ENCODE assay signal across 8 cellular contexts in genomic region chr10:6445671-6446278, GRCh38.
DNase-seq lines count a peak whose midpoint lies in the region; ATAC-seq and TF ChIP-seq lines count a peak whose summit lies in the region.

No MANE protein-coding gene starts in this region.

- TF ChIP-seq CTCF in LNCAP (IDR thresholded peaks at IDR 0.05) (peak; percentile 85), prostate gland (IDR thresholded peaks at IDR 0.05) (peak in 2 of 4 experiments; percentile 35 to 49)

- H3K9me3 ChIP-seq in prostate gland = no peaks in the 10 kb centered on the region

- H3K4ac ChIP-seq in mesendoderm (ENCODE audit: low read depth, low read length) = no peak overlapping the region

- no peak overlapping the region for H3K27ac ChIP-seq in mesendoderm (ENCODE audit: low read depth, low read length)
- no peak overlapping the region for H3K27ac ChIP-seq in prostate gland

- no peak overlapping the region for H4K5ac ChIP-seq in mesendoderm (ENCODE audit: low read length)

- WGBS in mesendoderm (ENCODE audit: extremely low coverage, insufficient coverage, low lambda C conversion rate) = no CpG with 5 or more reads among the region's 11 CpGs
- 23% methylated on average over 11 of the region's 11 CpGs for WGBS in prostate gland

- no peak overlapping the region for H4K8ac ChIP-seq in mesendoderm (ENCODE audit: low read depth, low read length)

- H2BK120ac ChIP-seq in mesendoderm (ENCODE audit: low read depth, low read length) = no peak overlapping the region

- no peak overlapping the region for H2BK5ac ChIP-seq in mesendoderm (ENCODE audit: low read length)

- no peak overlapping the region for H2AK5ac ChIP-seq in mesendoderm (ENCODE audit: low read length)

- H3K36me3 ChIP-seq in mesendoderm (ENCODE audit: control insufficient read depth, insufficient read depth, low read length) = no peaks in the 10 kb centered on the region
- no peaks in the 10 kb centered on the region for H3K36me3 ChIP-seq in prostate gland

- H3K23ac ChIP-seq in mesendoderm (ENCODE audit: low read length) = no peak overlapping the region

- no peak overlapping the region for H3K9ac ChIP-seq in mesendoderm (ENCODE audit: low read length)

- H3K27me3 ChIP-seq in mesendoderm (ENCODE audit: insufficient read depth, low read length, poor library complexity) = no peaks in the 10 kb centered on the region
- no peaks in the 10 kb centered on the region for H3K27me3 ChIP-seq in prostate gland (replicated peaks; ENCODE audit: insufficient read depth)

- no peaks in the 10 kb centered on the region for H3K79me2 ChIP-seq in mesendoderm (ENCODE audit: control insufficient read depth, insufficient read depth, low read length)

- H2BK15ac ChIP-seq in mesendoderm (replicated peaks; ENCODE audit: low read depth) = no peak overlapping the region

- no peaks in the 10 kb centered on the region for H3K4me1 ChIP-seq in mesendoderm (ENCODE audit: control insufficient read depth, low read depth, low read length)
- H3K4me1 ChIP-seq in prostate gland (replicated peaks) = no peaks in the 10 kb centered on the region

- no peak overlapping the region for H3K18ac ChIP-seq in mesendoderm (ENCODE audit: low read length)

- no peak overlapping the region for H3K56ac ChIP-seq in mesendoderm (ENCODE audit: low read length)

- no peak overlapping the region for H3K4me2 ChIP-seq in mesendoderm (ENCODE audit: low read length)

- no peak for ATAC-seq in HG02588 (IDR thresholded peaks at IDR 0.05; ENCODE audit: unreplicated experiment)

- no peak for TF ChIP-seq POLR2A in prostate gland (IDR thresholded peaks at IDR 0.05)

- intact Hi-C loops in prostate gland (cut with DNase I) = no loop called here

- no peaks in the 10 kb centered on the region for H3K79me1 ChIP-seq in mesendoderm (ENCODE audit: low read length)

- peak; percentile 59 for DNase-seq in DMS53 (lab: John Stamatoyannopoulos, UW)
- DNase-seq in activated CD4-positive, alpha-beta T cell treated with anti-CD3 and anti-CD28 coated beads, Interleukin-2, amount 50 U/mL, for 48 hours = peak; percentile 67 to 72
- peak; percentile 58 for DNase-seq in ecto neural progenitor cell (ENCODE audit: low spot score)
- peak; percentile 55 for DNase-seq in mesendoderm
- DNase-seq in stimulated activated CD8-positive, alpha-beta memory T cell treated with anti-CD3 and anti-CD28 coated beads, Interleukin-7, amount 100 ng/mL, for 1 hour (ENCODE audit: low read depth in 2 of 2) = peak; percentile 43 to 48
- DNase-seq in prostate gland (ENCODE audit: low spot score) = no peak

- no peak overlapping the region for H3K4me3 ChIP-seq in mesendoderm (ENCODE audit: low read length)
- H3K4me3 ChIP-seq in prostate gland = no peak overlapping the region
